In the genomic region with DNA sequence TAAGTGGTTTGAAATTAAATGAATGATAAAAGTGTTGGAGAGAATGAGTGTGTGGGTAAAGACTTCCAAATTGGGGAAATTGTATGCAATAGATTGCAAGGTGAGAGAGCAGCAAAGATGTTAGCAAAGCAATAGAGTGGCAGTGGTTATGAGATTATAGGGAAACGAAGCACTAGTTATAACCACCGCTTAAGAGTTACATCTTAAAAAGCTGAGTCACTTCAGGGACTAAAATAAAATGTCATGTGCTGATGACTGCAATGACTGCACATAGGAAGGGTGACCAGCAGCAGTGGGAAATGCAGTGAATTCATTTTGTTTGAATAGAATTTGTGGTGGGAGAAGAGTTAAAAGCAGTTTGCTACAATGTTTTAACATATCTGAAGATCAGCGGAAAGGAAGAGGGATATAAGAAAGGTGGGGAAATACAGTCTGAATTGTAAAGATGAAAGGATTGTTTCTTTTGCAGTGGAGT, we compare ENCODE assay signal across 11 cellular contexts.
DNase-seq lines count a peak whose midpoint lies in the region; ATAC-seq and TF ChIP-seq lines count a peak whose summit lies in the region.
"Had no signal": no experiment of that assay in that cellular context is flagged by ENCODE, and none has a peak within 500 bp of the region (broad histone marks: within the 10 kb centered on the region; RNA-seq: fewer than 3 reads in every experiment).

No MANE protein-coding gene starts in this region.

- peak overlapping the region in 5 of 12 donors; percentile 41 to 77 (median 64) for H3K27ac ChIP-seq in heart left ventricle
- H3K27ac ChIP-seq: C4-2B, gastrocnemius medialis had no signal

- TF ChIP-seq POLR2A in heart left ventricle (IDR thresholded peaks at IDR 0.05), result no peak

- in situ Hi-C loops in SK-MEL-5 (cut with HindIII; ENCODE audit: low pct_unique_long_range_greater_than_20kb, low sequenced_read_pairs), result no loop called here

- H3K27me3 ChIP-seq in heart left ventricle, result no peaks in the 10 kb centered on the region
- H3K27me3 ChIP-seq: gastrocnemius medialis had no signal

- H3K9me3 ChIP-seq in heart left ventricle, result no peaks in the 10 kb centered on the region
- H3K9me3 ChIP-seq: gastrocnemius medialis had no signal

- ATAC-seq in Right ventricle myocardium inferior (peak; percentile 69), heart left ventricle (peak; percentile 85 to 93 (median 90)), HG03045 (IDR thresholded peaks at IDR 0.05; ENCODE audit: unreplicated experiment) (no peak), GM21367 (IDR thresholded peaks at IDR 0.05; ENCODE audit: unreplicated experiment) (no peak), HG03135 (IDR thresholded peaks at IDR 0.05; ENCODE audit: unreplicated experiment) (no peak)

- TF ChIP-seq CTCF in heart left ventricle (IDR thresholded peaks at IDR 0.05), result no peak

- 51 to 69% (median 63%) methylated on average over 3 of the region's 3 CpGs for WGBS in heart left ventricle, 4 donors

- H3K4me1 ChIP-seq in heart left ventricle, result peaks cover 0 to 70% (median 12%) of the 10 kb centered on the region in 12 donors

- H3K4me3 ChIP-seq in heart left ventricle, result no peak overlapping the region
- H3K4me3 ChIP-seq: gastrocnemius medialis had no signal

- intact Hi-C loops in Right ventricle myocardium inferior (cut with DNase I), result loop anchor here (10.0 kb wide), 1 partner anchor 245 kb away; no protein-coding TSS in a partner anchor
- intact Hi-C loops in cardiac septum (cut with DNase I), result loop anchor here (1.0 to 5.0 kb wide), 4 partner anchors 67 to 478 kb away; no protein-coding TSS in a partner anchor
- intact Hi-C loops in heart left ventricle (cut with DNase I), result loop anchor here in 7 of 10 donors (2.0 to 10.0 kb wide), 6 partner anchors 65 to 255 kb away; partner anchors contain the start of gene RAP2B (in 5 of the 7)

- no peak for DNase-seq in Right ventricle myocardium inferior (ENCODE audit: missing footprints)
- DNase-seq in cardiac septum (ENCODE audit: low spot score), result no peak
- peak; percentile 86 for DNase-seq in SK-MEL-5 (ENCODE audit: low read depth, low spot score)
- DNase-seq in heart left ventricle, result no peak
- no peak for DNase-seq in NCI-H2171 (lab: John Stamatoyannopoulos, UW)
- DNase-seq: gastrocnemius medialis, nucleus accumbens had no signal

- H3K36me3 ChIP-seq in heart left ventricle, result no peaks in the 10 kb centered on the region
- H3K36me3 ChIP-seq: gastrocnemius medialis had no signal

Comparison
In these comparisons a context has a peak if more than half of its experiments do, and no peak if none do; other contexts are left out.
1. ATAC-seq: peak in Right ventricle myocardium inferior (single experiment) and heart left ventricle (4 of 4); none in HG03045 (single experiment), GM21367 (single experiment) and HG03135 (single experiment).